1 cellular context compared by ENCODE assay signal in genomic region chr4:7663075-7663541, GRCh38.
TF ChIP-seq lines count a peak whose summit lies in the region.

No MANE protein-coding gene starts in this region.

TF ChIP-seq in GM12878, 131 proteins besides CTCF, POLR2A, EP300 and RAD21:
- TF ChIP-seq GABPA (IDR thresholded peaks at IDR 0.05; ENCODE audit: low read depth) (no peak), TCF7 (IDR thresholded peaks at IDR 0.05; ENCODE audit: borderline replicate concordance) (no peak), TCF3 (IDR thresholded peaks at IDR 0.05; ENCODE audit: borderline replicate concordance, insufficient read depth, low read depth, low read length) (0 out of 2 replicates have a peak, but pooled peaks have one; percentile 45), BCL3 (IDR thresholded peaks at IDR 0.05; ENCODE audit: borderline replicate concordance, insufficient read depth, low read depth, low read length, poor library complexity, severe bottlenecking) (peak; percentile 90), ZNF24 (IDR thresholded peaks at IDR 0.05) (peak; percentile 90)
TF ChIP-seq in GM12878: peak in this region for 3.
